Comparison of ENCODE assay signal across 9 cellular contexts in the genomic region with DNA sequence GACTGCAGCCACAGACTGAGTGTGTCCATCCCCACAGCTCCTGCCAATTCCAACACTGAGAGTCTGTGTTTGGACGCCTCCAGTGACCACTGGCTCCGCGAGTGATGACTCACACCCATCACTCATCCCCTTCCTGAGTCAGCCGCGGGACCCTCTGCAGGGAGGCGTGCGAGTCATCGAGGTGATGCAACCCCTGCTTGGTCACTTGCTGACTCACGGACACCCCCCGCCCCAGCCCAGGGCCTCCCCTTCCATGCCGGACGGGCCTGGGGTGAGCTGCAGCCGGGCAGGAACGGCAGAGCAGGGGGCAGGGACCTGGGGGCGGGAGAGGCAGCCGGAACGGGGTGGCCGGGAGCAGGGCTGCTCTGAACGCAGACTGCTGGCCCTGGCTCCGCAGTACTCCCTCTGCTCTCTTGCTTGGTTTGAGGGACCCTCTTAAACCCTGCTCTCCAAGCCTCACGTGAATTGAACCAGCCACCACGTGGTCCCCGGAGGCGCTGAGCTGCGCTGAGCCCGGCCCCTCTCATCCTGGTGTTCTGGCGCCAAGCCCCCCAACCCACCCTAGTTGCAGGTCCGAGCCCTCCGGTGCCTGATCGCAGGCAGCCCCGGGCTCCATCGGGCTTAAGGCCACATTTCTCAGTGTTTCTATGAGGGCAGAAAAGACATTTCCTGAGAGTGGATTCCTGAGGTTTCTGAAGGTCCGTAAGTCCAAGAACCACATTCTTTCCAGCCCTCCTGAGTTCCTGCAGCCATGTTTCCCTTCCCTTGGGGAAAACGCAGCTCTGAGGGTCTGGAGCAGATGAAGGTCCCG. TPM values are rescaled to one million over a fixed set of nuclear protein-coding genes. Genes with fewer than 3 reads are reported as not detected.
DNase-seq lines count a peak whose midpoint lies in the region; ATAC-seq and TF ChIP-seq lines count a peak whose summit lies in the region.
"Had no signal": no experiment of that assay in that cellular context is flagged by ENCODE, and none has a peak within 500 bp of the region (broad histone marks: within the 10 kb centered on the region; RNA-seq: fewer than 3 reads in every experiment).

No MANE protein-coding gene starts in this region.

- CTCF ChIA-PET in AG04450 (lab: Charles Lee) = no interaction called here

- peaks cover 2% of the 10 kb centered on the region for H3K4me1 Mint-ChIP-seq in activated naive CD8-positive, alpha-beta T cell treated with anti-CD3 and anti-CD28 coated beads, Interleukin-2, amount 10 ng/mL, durations not matched to agents 7 days and 5 days

- no peaks in the 10 kb centered on the region for H3K27me3 ChIP-seq in AG04450 (ENCODE audit: control insufficient read depth, insufficient read depth, low read length)

- no peak overlapping the region for H3K27ac Mint-ChIP-seq in activated naive CD8-positive, alpha-beta T cell treated with anti-CD3 and anti-CD28 coated beads, Interleukin-2, amount 10 ng/mL, durations not matched to agents 7 days and 5 days
- H3K27ac Mint-ChIP-seq: dendritic cell treated with granulocyte-macrophage colony-stimulating factor and Interleukin-4, amounts not matched to agents 40 ng/mL and 50 ng/mL, for 4 days had no signal

- no peak overlapping the region for H3K4me3 Mint-ChIP-seq in activated naive CD8-positive, alpha-beta T cell treated with anti-CD3 and anti-CD28 coated beads, Interleukin-2, amount 10 ng/mL, durations not matched to agents 7 days and 5 days
- H3K4me3 Mint-ChIP-seq: dendritic cell treated with granulocyte-macrophage colony-stimulating factor and Interleukin-4, amounts not matched to agents 40 ng/mL and 50 ng/mL, for 4 days had no signal

- H3K27me3 Mint-ChIP-seq in activated naive CD8-positive, alpha-beta T cell treated with anti-CD3 and anti-CD28 coated beads, Interleukin-2, amount 10 ng/mL, durations not matched to agents 7 days and 5 days = peaks cover 14% of the 10 kb centered on the region

- no peaks in the 10 kb centered on the region; the same call in 1 of the 2 replicates for H3K9me3 ChIP-seq in AG04450 (ENCODE audit: control insufficient read depth, insufficient read depth, low read length)

- POLR2A ChIA-PET in AG04450 (lab: Yijun Ruan, JAX) = interaction anchor here (0.5 to 1.9 kb wide), 8 partner anchors 9 to 157 kb away, joined by 3 to 11 read pairs (median 4); a partner anchor contains a TSS
- POLR2A ChIA-PET in activated naive CD8-positive, alpha-beta T cell treated with anti-CD3 and anti-CD28 coated beads, Interleukin-2, amount 10 ng/mL, durations not matched to agents 7 days and 5 days (lab: Charles Lee) = no interaction called here

- H3K9me3 Mint-ChIP-seq in activated naive CD8-positive, alpha-beta T cell treated with anti-CD3 and anti-CD28 coated beads, Interleukin-2, amount 10 ng/mL, durations not matched to agents 7 days and 5 days = no peaks in the 10 kb centered on the region
- H3K9me3 Mint-ChIP-seq: dendritic cell treated with granulocyte-macrophage colony-stimulating factor and Interleukin-4, amounts not matched to agents 40 ng/mL and 50 ng/mL, for 4 days had no signal

- TF ChIP-seq CTCF in AG04450 (IDR thresholded peaks at IDR 0.05; ENCODE audit: low read depth, low read length) (no peak), retinal pigment epithelial cell (conservative IDR thresholded peaks at IDR 0.05; ENCODE audit: low read depth, low read length) (no peak)

- ATAC-seq in activated naive CD8-positive, alpha-beta T cell treated with anti-CD3 and anti-CD28 coated beads, Interleukin-2, amount 10 ng/mL, durations not matched to agents 7 days and 5 days (ENCODE audit: low read depth) = no peak
- peak; percentile 80 to 92 for ATAC-seq in left cardiac atrium

- peak; percentile 98 for DNase-seq in AG04450 (ENCODE audit: low read depth, low spot score)
- DNase-seq in HS-5 (ENCODE audit: low read depth) = peak; percentile 96
- peak; percentile 30 for DNase-seq in activated naive CD8-positive, alpha-beta T cell treated with anti-CD3 and anti-CD28 coated beads, Interleukin-2, amount 10 ng/mL, durations not matched to agents 7 days and 5 days
- peak; percentile 95 for DNase-seq in left cardiac atrium
- DNase-seq in retinal pigment epithelial cell (ENCODE audit: low read depth) = peak; percentile 96
- no peak for DNase-seq in NCI-H345 treated with DMSO at 0.1 percent for 48 hours (lab: John Stamatoyannopoulos, UW; ENCODE audit: unreplicated experiment)
- no peak for DNase-seq in NCI-H510A (lab: John Stamatoyannopoulos, UW)
- DNase-seq in KG1 (lab: John Stamatoyannopoulos, UW) = no peak

- H3K27ac ChIP-seq in AG04450 (ENCODE audit: low read depth, low read length) = peak overlapping the region; percentile 99

- intact Hi-C loops in left cardiac atrium (cut with DNase I) = no loop called here

- H3K4me3 ChIP-seq in AG04450 (ENCODE audit: low read depth, low read length) (no peak overlapping the region; the same call in 1 of the 2 replicates), retinal pigment epithelial cell (ENCODE audit: low read length) (no peak overlapping the region)

- peaks cover 2% of the 10 kb centered on the region for H3K36me3 Mint-ChIP-seq in activated naive CD8-positive, alpha-beta T cell treated with anti-CD3 and anti-CD28 coated beads, Interleukin-2, amount 10 ng/mL, durations not matched to agents 7 days and 5 days

RNA-seq across cellular contexts. Expression of a gene that starts 32.4 kb away (rescaled TPM):
- polyA plus RNA-seq in AG04450 (2011; rRNA removed) = 11.2 and 22.3 TPM in 2 replicates
- polyA minus RNA-seq in AG04450 (2011; rRNA and poly(A)+ RNA removed) = 62.4 and 108 TPM in 2 replicates
- total RNA-seq in activated naive CD8-positive, alpha-beta T cell treated with anti-CD3 and anti-CD28 coated beads, Interleukin-2, amount 10 ng/mL, durations not matched to agents 7 days and 5 days = 10 to 100 TPM; 15.5 to 19.1 TPM
- 10 to 100 TPM; 21.6 to 29.0 TPM for total RNA-seq in left cardiac atrium

RNA-seq across cellular contexts. Expression of a gene that starts 50.7 kb away (rescaled TPM):
- 0.05 and 0.06 TPM in 2 replicates for polyA plus RNA-seq in AG04450 (2011; rRNA removed)
- polyA minus RNA-seq in AG04450 (2011; rRNA and poly(A)+ RNA removed) = not detected in 2 replicates
- under 1 TPM; 0.25 to 0.65 TPM for total RNA-seq in activated naive CD8-positive, alpha-beta T cell treated with anti-CD3 and anti-CD28 coated beads, Interleukin-2, amount 10 ng/mL, durations not matched to agents 7 days and 5 days
- total RNA-seq in left cardiac atrium = under 1 TPM in 1 of 2 donors, not detected in 1; 0.27 TPM

RNA-seq across cellular contexts. Expression of a gene that starts 57.0 kb away (rescaled TPM):
- polyA plus RNA-seq in AG04450 (2011; rRNA removed) = 3.9 and 5.9 TPM in 2 replicates
- polyA minus RNA-seq in AG04450 (2011; rRNA and poly(A)+ RNA removed) = 1.7 and 3.4 TPM in 2 replicates
- total RNA-seq in activated naive CD8-positive, alpha-beta T cell treated with anti-CD3 and anti-CD28 coated beads, Interleukin-2, amount 10 ng/mL, durations not matched to agents 7 days and 5 days = 10 to 100 TPM; 37.5 to 38.7 TPM
- total RNA-seq in left cardiac atrium = 10 to 100 TPM; 15.4 to 18.7 TPM

Comparison
In these comparisons a context has a peak if more than half of its experiments do, and no peak if none do; other contexts are left out.
1. DNase-seq: peak in AG04450 (single experiment), HS-5 (single experiment), activated naive CD8-positive, alpha-beta T cell treated with anti-CD3 and anti-CD28 coated beads, Interleukin-2, amount 10 ng/mL, durations not matched to agents 7 days and 5 days (single experiment), left cardiac atrium (single experiment) and retinal pigment epithelial cell (single experiment); none in NCI-H345 treated with DMSO at 0.1 percent for 48 hours (single experiment), NCI-H510A (single experiment) and KG1 (single experiment).